16 cellular contexts compared by ENCODE assay signal in the genomic region with DNA sequence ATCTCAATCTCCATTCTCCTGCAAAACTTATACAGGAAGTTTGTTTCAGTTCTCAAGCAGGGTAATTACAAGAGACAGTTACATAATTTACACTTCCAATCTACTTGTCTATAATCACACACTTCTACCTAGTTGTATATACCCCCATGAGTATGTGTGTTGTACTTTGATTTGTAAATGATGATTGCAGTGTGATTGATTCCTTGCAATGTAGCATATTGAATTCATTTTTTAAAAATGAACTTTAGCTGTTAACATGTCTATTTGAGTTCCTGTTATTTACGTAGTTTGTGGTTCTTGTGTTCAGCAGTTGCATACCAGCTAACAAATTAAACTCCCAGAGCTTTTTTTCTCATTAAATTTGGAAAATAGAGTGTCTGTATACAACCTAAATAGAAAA.
"Had no signal": no experiment of that assay in that cellular context is flagged by ENCODE, and none has a peak within 500 bp of the region (broad histone marks: within the 10 kb centered on the region; RNA-seq: fewer than 3 reads in every experiment).

No MANE protein-coding gene starts in this region.

- H3K4me3 Mint-ChIP-seq: activated CD4-positive, alpha-beta memory T cell treated with anti-CD3 and anti-CD28 coated beads, Interleukin-2, amount 10 ng/mL, durations not matched to agents 7 days and 5 days; nephron had no signal

- H3K9me3 Mint-ChIP-seq: activated CD4-positive, alpha-beta memory T cell treated with anti-CD3 and anti-CD28 coated beads, Interleukin-2, amount 10 ng/mL, durations not matched to agents 7 days and 5 days; activated naive CD4-positive, alpha-beta T cell treated with anti-CD3 and anti-CD28 coated beads for 36 hours; nephron had no signal

- H3K36me3 ChIP-seq: thyroid gland had no signal

- DNase-seq: activated CD4-positive, alpha-beta memory T cell treated with anti-CD3 and anti-CD28 coated beads, Interleukin-2, amount 10 ng/mL, durations not matched to agents 7 days and 5 days; activated CD4-positive, CD25-positive, alpha-beta regulatory T cell treated with anti-CD3 and anti-CD28 coated beads, Interleukin-2, amount 50 U/mL, for 72 hours; activated naive CD4-positive, alpha-beta T cell treated with anti-CD3 and anti-CD28 coated beads for 36 hours; amniotic stem cell; hippocampal formation; left ventricle myocardium inferior; mucosa of descending colon; nucleus accumbens; posterior cingulate gyrus; retina; stimulated activated CD4-positive, alpha-beta T cell treated with anti-CD3 and anti-CD28 coated beads, Interleukin-12 subunit alpha, Interleukin-12 subunit beta, amount 100 ng/mL, for 4 hours; stimulated activated CD4-positive, alpha-beta T cell treated with anti-CD3 and anti-CD28 coated beads, Interleukin-2, amount 100 ng/mL, for 24 hours; T1000; thyroid gland had no signal

- H3K9me3 ChIP-seq: left ventricle myocardium inferior, mucosa of descending colon, thyroid gland had no signal

- H3K27me3 Mint-ChIP-seq: activated CD4-positive, alpha-beta memory T cell treated with anti-CD3 and anti-CD28 coated beads, Interleukin-2, amount 10 ng/mL, durations not matched to agents 7 days and 5 days had no signal

- H3K27ac ChIP-seq: left ventricle myocardium inferior, thyroid gland had no signal

- H3K4me3 ChIP-seq: left ventricle myocardium inferior, mucosa of descending colon, thyroid gland had no signal

- H3K27me3 ChIP-seq: thyroid gland had no signal

- H3K27ac Mint-ChIP-seq: activated CD4-positive, alpha-beta memory T cell treated with anti-CD3 and anti-CD28 coated beads, Interleukin-2, amount 10 ng/mL, durations not matched to agents 7 days and 5 days; nephron had no signal

- ATAC-seq: esophagus mucosa, mucosa of descending colon had no signal
